Comparison of ENCODE assay signal across 2 cellular contexts in genomic region chr16:8869212-8869987, GRCh38.
A peak's percentile ranks its signal among the peaks of the same experiment; 100 is the strongest.
TF ChIP-seq lines count a peak whose summit lies in the region.

No MANE protein-coding gene starts in this region.

TF ChIP-seq in HCT116, 20 proteins besides CTCF, POLR2A, EP300 and RAD21:
- TF ChIP-seq ATF3 (IDR thresholded peaks at IDR 0.05) (no peak), SP1 (IDR thresholded peaks at IDR 0.05; ENCODE audit: low read depth) (0 out of 2 replicates have a peak, but pooled peaks have one; percentile 3)

TF ChIP-seq in HepG2, 621 proteins besides CTCF, POLR2A, EP300 and RAD21 (continues in another document):
- TF ChIP-seq HMGXB4 (CRISPR knock-in tag; IDR thresholded peaks at IDR 0.05; ENCODE audit: borderline replicate concordance in 1 of 2, low read depth in 1 of 2) (0 out of 4 replicates have a peak, but pooled peaks of 1 of the 2 experiments have one; percentile 10), ZFP62 (CRISPR knock-in tag; IDR thresholded peaks at IDR 0.05) (no peak), NKX3-1 (CRISPR knock-in tag; IDR thresholded peaks at IDR 0.05) (no peak), FOXP4 (CRISPR knock-in tag; IDR thresholded peaks at IDR 0.05) (no peak), ZNF747 (CRISPR knock-in tag; IDR thresholded peaks at IDR 0.05; ENCODE audit: borderline replicate concordance) (no peak), ZBTB37 (CRISPR knock-in tag; IDR thresholded peaks at IDR 0.05) (0 out of 2 replicates have a peak, but pooled peaks have one; percentile 59), CSRNP1 (CRISPR knock-in tag; IDR thresholded peaks at IDR 0.05) (peak; percentile 45; the same call in 1 of the 2 replicates), ZNF512B (CRISPR knock-in tag; IDR thresholded peaks at IDR 0.05; ENCODE audit: borderline replicate concordance) (no peak; the same call in 1 of the 2 replicates), ZNF737 (CRISPR knock-in tag; IDR thresholded peaks at IDR 0.05; ENCODE audit: borderline replicate concordance) (no peak), SP4 (CRISPR knock-in tag; IDR thresholded peaks at IDR 0.05) (0 out of 2 replicates have a peak, but pooled peaks have one; percentile 48), PRDM10 (CRISPR knock-in tag; IDR thresholded peaks at IDR 0.05; ENCODE audit: low read depth) (peak; percentile 85; the same call in 1 of the 2 replicates), ZNF234 (CRISPR knock-in tag; conservative IDR thresholded peaks at IDR 0.05) (0 out of 2 replicates have a peak, but pooled peaks have one; percentile 73), PAF1 (CRISPR knock-in tag; IDR thresholded peaks at IDR 0.05) (no peak), ZNF691 (CRISPR knock-in tag; IDR thresholded peaks at IDR 0.05; ENCODE audit: borderline replicate concordance, low read depth) (peak; percentile 65; the same call in 1 of the 2 replicates), RNF219 (CRISPR knock-in tag; IDR thresholded peaks at IDR 0.05) (no peak), ZNF44 (CRISPR knock-in tag; IDR thresholded peaks at IDR 0.05) (peak; percentile 3), ZNF350 (CRISPR knock-in tag; IDR thresholded peaks at IDR 0.05; ENCODE audit: borderline replicate concordance, low read depth) (no peak; the same call in 1 of the 2 replicates), PPARG (CRISPR knock-in tag; conservative IDR thresholded peaks at IDR 0.05) (no peak), EED (CRISPR knock-in tag; IDR thresholded peaks at IDR 0.05) (no peak), ZNF619 (CRISPR knock-in tag; IDR thresholded peaks at IDR 0.05) (peak; percentile 8; the same call in 1 of the 2 replicates), CREB1 (IDR thresholded peaks at IDR 0.05) (no peak), CREB1 (CRISPR knock-in tag; IDR thresholded peaks at IDR 0.05) (no peak), ZNF83 (CRISPR knock-in tag; IDR thresholded peaks at IDR 0.05; ENCODE audit: borderline replicate concordance) (no peak), POLR2AphosphoS5 (IDR thresholded peaks at IDR 0.05; ENCODE audit: low read depth, low read length) (peak; percentile 75), ZNF597 (CRISPR knock-in tag; IDR thresholded peaks at IDR 0.05) (no peak), BRF2 (CRISPR knock-in tag; IDR thresholded peaks at IDR 0.05) (peak; percentile 19; the same call in 1 of the 2 replicates), ZFP36L1 (CRISPR knock-in tag; IDR thresholded peaks at IDR 0.05) (no peak; the same call in 1 of the 2 replicates), CHCHD3 (CRISPR knock-in tag; IDR thresholded peaks at IDR 0.05) (no peak), MXD4 (CRISPR knock-in tag; IDR thresholded peaks at IDR 0.05) (peak; percentile 60; the same call in 1 of the 2 replicates), ZNF672 (CRISPR knock-in tag; IDR thresholded peaks at IDR 0.05) (no peak), ZNF547 (CRISPR knock-in tag; IDR thresholded peaks at IDR 0.05) (peak; percentile 23; the same call in 1 of the 2 replicates), ZBTB10 (CRISPR knock-in tag; IDR thresholded peaks at IDR 0.05; ENCODE audit: borderline replicate concordance) (peak; percentile 40; the same call in 1 of the 2 replicates)
